ENCODE assay signal across 9 cellular contexts in the genomic region with DNA sequence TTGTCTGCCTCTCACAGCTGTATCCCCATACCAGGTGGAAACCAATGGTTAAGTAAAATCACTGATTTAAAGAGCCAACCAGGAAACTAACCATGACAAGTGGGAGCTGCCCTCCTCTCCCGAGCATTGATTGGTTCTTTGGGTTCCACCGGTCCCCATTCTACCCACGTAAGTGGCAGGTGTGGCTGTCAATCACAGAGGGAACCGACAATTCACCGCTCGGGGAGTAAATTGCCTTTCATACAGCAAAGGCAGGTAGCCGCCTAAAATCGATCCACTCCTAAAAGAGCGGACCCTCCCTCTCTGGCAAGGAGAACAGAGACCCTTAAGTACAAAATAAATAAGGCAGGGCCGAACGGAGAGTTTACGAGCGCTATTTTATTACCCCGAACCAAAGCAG. TPM values are rescaled to one million over a fixed set of nuclear protein-coding genes. Genes with fewer than 3 reads are reported as not detected.
DNase-seq lines count a peak whose midpoint lies in the region; ATAC-seq and TF ChIP-seq lines count a peak whose summit lies in the region.
"Had no signal": no experiment of that assay in that cellular context is flagged by ENCODE, and none has a peak within 500 bp of the region (broad histone marks: within the 10 kb centered on the region; RNA-seq: fewer than 3 reads in every experiment).

No MANE protein-coding gene starts in this region.

- peaks cover 59% of the 10 kb centered on the region for H3K27me3 ChIP-seq in foreskin keratinocyte
- H3K27me3 ChIP-seq in neural cell (ENCODE audit: insufficient read depth, low read depth, low read length), result no peaks in the 10 kb centered on the region
- H3K27me3 ChIP-seq in transverse colon, result peaks cover 69% of the 10 kb centered on the region
- H3K27me3 ChIP-seq: BLaER1 treated with 17β-estradiol and CSF1 and Interleukin-3, amounts not matched to agents 10 nM and 100 nM had no signal

- H3K36me3 Mint-ChIP-seq in activated T-cell treated with anti-CD3 and anti-CD28 coated beads, Interleukin-2, amount 50 U/mL, for 72 hours (ENCODE audit: insufficient read depth in 2 of 2), result peaks cover 0 to 2% of the 10 kb centered on the region in 2 donors

- H3K4me1 Mint-ChIP-seq in activated T-cell treated with anti-CD3 and anti-CD28 coated beads, Interleukin-2, amount 50 U/mL, for 72 hours (ENCODE audit: low read depth), result no peaks in the 10 kb centered on the region

- ATAC-seq in activated T-cell treated with anti-CD3 and anti-CD28 coated beads, Interleukin-2, amount 50 U/mL, for 72 hours (replicated peaks in 1 of 2), result peak; percentile 84 to 86
- ATAC-seq in foreskin keratinocyte, result peak; percentile 80

- H3K9me2 ChIP-seq in neural cell (ENCODE audit: insufficient read depth, low read length), result no peaks in the 10 kb centered on the region

- H3K27me3 Mint-ChIP-seq in activated T-cell treated with anti-CD3 and anti-CD28 coated beads, Interleukin-2, amount 50 U/mL, for 72 hours (ENCODE audit: low read depth), result peaks cover 67% of the 10 kb centered on the region

- H2AFZ ChIP-seq in neural cell (ENCODE audit: low read depth, low read length), result peak overlapping the region; percentile 52

- TF ChIP-seq RAD21 in neural cell (conservative IDR thresholded peaks at IDR 0.05), result peak; percentile 13

- in situ Hi-C loops in transverse colon (cut with MboI; ENCODE audit: low pct_ligation_motif_present in 1 of 4, low pct_unique_long_range_greater_than_20kb in 1 of 4, low sequenced_read_pairs in 3 of 4), result no loop called here

- intact Hi-C loops in transverse colon (cut with DNase I; ENCODE audit: low total_unique reads), result no loop called here

- H3K27ac ChIP-seq in foreskin keratinocyte (no peak overlapping the region), neural cell (ENCODE audit: low read length) (peak overlapping the region; percentile 64), transverse colon (no peak overlapping the region)
- H3K27ac ChIP-seq: BLaER1 treated with 17β-estradiol and CSF1 and Interleukin-3, amounts not matched to agents 10 nM and 100 nM had no signal

- no peaks in the 10 kb centered on the region for H3K9me3 Mint-ChIP-seq in activated T-cell treated with anti-CD3 and anti-CD28 coated beads, Interleukin-2, amount 50 U/mL, for 72 hours

- H4K20me1 ChIP-seq in neural cell (ENCODE audit: insufficient read depth), result no peaks in the 10 kb centered on the region
- H4K20me1 ChIP-seq: BLaER1 treated with 17β-estradiol and CSF1 and Interleukin-3, amounts not matched to agents 10 nM and 100 nM had no signal

- 1 to 4% methylated on average over 5 to 14 of the region's 14 CpGs for WGBS in transverse colon (ENCODE audit: low coverage in 1 of 2), 2 donors

- H3K9ac ChIP-seq in neural cell (ENCODE audit: low read length), result peak overlapping the region; percentile 85
- H3K9ac ChIP-seq: BLaER1 treated with 17β-estradiol and CSF1 and Interleukin-3, amounts not matched to agents 10 nM and 100 nM had no signal

- TF ChIP-seq EP300 in neural cell (conservative IDR thresholded peaks at IDR 0.05; ENCODE audit: poor library complexity, severe bottlenecking), result no peak
- TF ChIP-seq EP300 in transverse colon (IDR thresholded peaks at IDR 0.05; ENCODE audit: low read depth), result no peak

- no peaks in the 10 kb centered on the region for H3K9me3 ChIP-seq in neural cell (ENCODE audit: low read length)
- no peaks in the 10 kb centered on the region for H3K9me3 ChIP-seq in transverse colon

- H3K4me2 ChIP-seq in neural cell (ENCODE audit: low read length), result peak overlapping the region; percentile 33
- H3K4me2 ChIP-seq: BLaER1 treated with 17β-estradiol and CSF1 and Interleukin-3, amounts not matched to agents 10 nM and 100 nM had no signal

- DNase-seq in activated T-cell treated with anti-CD3 and anti-CD28 coated beads for 48 hours (ENCODE audit: low read depth) (peak; percentile 16), activated T-cell treated with anti-CD3 and anti-CD28 coated beads for 4 hours (no peak), NCI-H2081 treated with DMSO at 0.1 percent for 48 hours (lab: John Stamatoyannopoulos, UW) (peak; percentile 71), foreskin keratinocyte (peak; percentile 16 to 43), transverse colon (peak; percentile 70), OCI-M2 (lab: John Stamatoyannopoulos, UW; ENCODE audit: unreplicated experiment) (no peak)
- peak; percentile 41 to 63 for DNase-seq in activated T-cell treated with anti-CD3 and anti-CD28 coated beads, Interleukin-2, amount 50 U/mL, for 72 hours

- H3K4me3 ChIP-seq in neural cell (ENCODE audit: low read length) (peak overlapping the region; percentile 86), transverse colon (peak overlapping the region in 3 of 4 donors; percentile 31 to 54 (median 45))
- H3K4me3 ChIP-seq: BLaER1 treated with 17β-estradiol and CSF1 and Interleukin-3, amounts not matched to agents 10 nM and 100 nM had no signal

- peak overlapping the region; percentile 74 to 82 for H3K4me3 Mint-ChIP-seq in activated T-cell treated with anti-CD3 and anti-CD28 coated beads, Interleukin-2, amount 50 U/mL, for 72 hours

- H3K4me1 ChIP-seq in foreskin keratinocyte (no peaks in the 10 kb centered on the region), transverse colon (peaks cover 6 to 18% (median 10%) of the 10 kb centered on the region in 4 donors)
- H3K4me1 ChIP-seq: BLaER1 treated with 17β-estradiol and CSF1 and Interleukin-3, amounts not matched to agents 10 nM and 100 nM had no signal

- H3K79me2 ChIP-seq in neural cell (replicated peaks; ENCODE audit: insufficient read depth, low read length), result peaks cover 15% of the 10 kb centered on the region

- H3F3A ChIP-seq in neural cell (ENCODE audit: insufficient read depth, low read length, poor library complexity, severe bottlenecking), result no peaks in the 10 kb centered on the region

- no peak for TF ChIP-seq POLR2A in transverse colon (IDR thresholded peaks at IDR 0.05)

- H3K27ac Mint-ChIP-seq in activated T-cell treated with anti-CD3 and anti-CD28 coated beads, Interleukin-2, amount 50 U/mL, for 72 hours, result no peak overlapping the region

- TF ChIP-seq CTCF in foreskin keratinocyte (conservative IDR thresholded peaks at IDR 0.05) (no peak), neural cell (IDR thresholded peaks at IDR 0.05; ENCODE audit: poor library complexity, severe bottlenecking) (no peak), transverse colon (IDR thresholded peaks at IDR 0.05) (no peak)

- H3K36me3 ChIP-seq in neural cell (ENCODE audit: insufficient read depth, low read length), result no peaks in the 10 kb centered on the region
- no peaks in the 10 kb centered on the region for H3K36me3 ChIP-seq in transverse colon
- H3K36me3 ChIP-seq: BLaER1 treated with 17β-estradiol and CSF1 and Interleukin-3, amounts not matched to agents 10 nM and 100 nM had no signal

TF ChIP-seq in neural cell, 6 proteins besides CTCF, POLR2A, EP300 and RAD21:
- TF ChIP-seq TAF1 (IDR thresholded peaks at IDR 0.05; ENCODE audit: low read depth), result peak; percentile 51
- TF ChIP-seq MXI1 (conservative IDR thresholded peaks at IDR 0.05; ENCODE audit: poor library complexity, severe bottlenecking), result no peak
- TF ChIP-seq POLR2AphosphoS5 (IDR thresholded peaks at IDR 0.05), result peak; percentile 83
- no peak for TF ChIP-seq SMC3 (conservative IDR thresholded peaks at IDR 0.05; ENCODE audit: poor library complexity)
- TF ChIP-seq EZH2 (IDR thresholded peaks at IDR 0.05; ENCODE audit: borderline replicate concordance, insufficient read depth, low read length, poor library complexity, severe bottlenecking), result no peak
- TF ChIP-seq, protein P1, sequence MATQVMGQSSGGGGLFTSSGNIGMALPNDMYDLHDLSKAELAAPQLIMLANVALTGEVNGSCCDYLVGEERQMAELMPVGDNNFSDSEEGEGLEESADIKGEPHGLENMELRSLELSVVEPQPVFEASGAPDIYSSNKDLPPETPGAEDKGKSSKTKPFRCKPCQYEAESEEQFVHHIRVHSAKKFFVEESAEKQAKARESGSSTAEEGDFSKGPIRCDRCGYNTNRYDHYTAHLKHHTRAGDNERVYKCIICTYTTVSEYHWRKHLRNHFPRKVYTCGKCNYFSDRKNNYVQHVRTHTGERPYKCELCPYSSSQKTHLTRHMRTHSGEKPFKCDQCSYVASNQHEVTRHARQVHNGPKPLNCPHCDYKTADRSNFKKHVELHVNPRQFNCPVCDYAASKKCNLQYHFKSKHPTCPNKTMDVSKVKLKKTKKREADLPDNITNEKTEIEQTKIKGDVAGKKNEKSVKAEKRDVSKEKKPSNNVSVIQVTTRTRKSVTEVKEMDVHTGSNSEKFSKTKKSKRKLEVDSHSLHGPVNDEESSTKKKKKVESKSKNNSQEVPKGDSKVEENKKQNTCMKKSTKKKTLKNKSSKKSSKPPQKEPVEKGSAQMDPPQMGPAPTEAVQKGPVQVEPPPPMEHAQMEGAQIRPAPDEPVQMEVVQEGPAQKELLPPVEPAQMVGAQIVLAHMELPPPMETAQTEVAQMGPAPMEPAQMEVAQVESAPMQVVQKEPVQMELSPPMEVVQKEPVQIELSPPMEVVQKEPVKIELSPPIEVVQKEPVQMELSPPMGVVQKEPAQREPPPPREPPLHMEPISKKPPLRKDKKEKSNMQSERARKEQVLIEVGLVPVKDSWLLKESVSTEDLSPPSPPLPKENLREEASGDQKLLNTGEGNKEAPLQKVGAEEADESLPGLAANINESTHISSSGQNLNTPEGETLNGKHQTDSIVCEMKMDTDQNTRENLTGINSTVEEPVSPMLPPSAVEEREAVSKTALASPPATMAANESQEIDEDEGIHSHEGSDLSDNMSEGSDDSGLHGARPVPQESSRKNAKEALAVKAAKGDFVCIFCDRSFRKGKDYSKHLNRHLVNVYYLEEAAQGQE (IDR thresholded peaks at IDR 0.05; ENCODE audit: borderline replicate concordance), result peak; percentile 39

RNA-seq across cellular contexts. Expression of a gene that starts 1.2 kb away (rescaled TPM):
- under 1 TPM; 0.19 to 0.35 TPM for total RNA-seq in activated T-cell treated with anti-CD3 and anti-CD28 coated beads, Interleukin-2, amount 50 U/mL, for 72 hours
- not detected in 2 replicates for total RNA-seq in foreskin keratinocyte
- 0.08 TPM in 1 of 2 replicates, not detected in the other for polyA plus RNA-seq in foreskin keratinocyte
- 57.5 and 60.4 TPM in 2 replicates for polyA plus RNA-seq in neural cell
- polyA minus RNA-seq in neural cell, result 96.2 and 141 TPM in 2 replicates
- 1 to 10 TPM in 1 of 4 donors, under 1 TPM in 1, not detected in 2; 0.41 to 1.3 TPM for total RNA-seq in transverse colon

Comparison
In these comparisons a context has a peak if more than half of its experiments do, and no peak if none do; other contexts are left out.
1. DNase-seq: peak in activated T-cell treated with anti-CD3 and anti-CD28 coated beads for 48 hours (single experiment), NCI-H2081 treated with DMSO at 0.1 percent for 48 hours (single experiment), activated T-cell treated with anti-CD3 and anti-CD28 coated beads, Interleukin-2, amount 50 U/mL, for 72 hours (2 of 2), foreskin keratinocyte (2 of 2) and transverse colon (single experiment); none in activated T-cell treated with anti-CD3 and anti-CD28 coated beads for 4 hours (single experiment) and OCI-M2 (single experiment).